ENCODE assay signal across 10 cellular contexts in the genomic region with DNA sequence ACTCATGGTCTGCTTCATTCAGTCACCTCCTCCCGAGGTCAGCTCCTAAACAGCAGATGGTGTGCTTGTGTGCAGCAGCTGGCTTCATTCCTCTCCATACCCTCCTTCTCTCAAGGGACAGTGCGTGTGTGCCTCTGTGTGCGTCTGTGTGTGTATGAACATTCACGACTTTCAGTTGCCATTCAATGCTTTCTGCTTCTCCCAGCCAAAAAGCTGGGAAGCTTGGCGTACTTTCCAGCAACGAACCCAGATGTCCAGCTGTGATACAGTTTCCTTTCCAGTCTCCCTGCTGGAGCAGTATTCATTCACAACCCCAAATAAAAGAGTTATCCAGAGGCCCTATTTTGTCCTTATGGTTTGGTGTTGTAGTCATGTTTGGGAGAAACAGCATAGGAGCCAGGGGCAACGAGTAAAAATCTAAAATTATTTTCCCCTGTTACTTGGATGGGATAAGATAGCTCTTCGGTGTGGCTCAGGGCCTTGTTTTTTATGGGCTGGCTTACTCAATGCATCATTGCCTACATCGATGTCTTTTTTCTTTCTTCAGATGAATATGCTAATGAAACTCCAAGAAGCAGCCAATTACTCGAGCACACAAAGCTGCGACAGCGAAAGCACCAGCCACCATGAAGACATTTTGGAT.
A peak's percentile ranks its signal among the peaks of the same experiment; 100 is the strongest.
DNase-seq lines count a peak whose midpoint lies in the region; ATAC-seq and TF ChIP-seq lines count a peak whose summit lies in the region.
"Had no signal": no experiment of that assay in that cellular context is flagged by ENCODE, and none has a peak within 500 bp of the region (broad histone marks: within the 10 kb centered on the region; RNA-seq: fewer than 3 reads in every experiment).

No MANE protein-coding gene starts in this region.

- H3K36me3 ChIP-seq in IMR-90 (ENCODE audit: control insufficient read depth, insufficient read depth, low read length) (no peaks in the 10 kb centered on the region; the same call in 1 of the 2 replicates), skeletal muscle satellite cell (ENCODE audit: insufficient read depth, low read length) (peaks cover 41% of the 10 kb centered on the region), thyroid gland (no peaks in the 10 kb centered on the region)

- no peak overlapping the region for H2AK9ac ChIP-seq in IMR-90 (replicated peaks; ENCODE audit: low read depth, low read length, poor library complexity)

- in situ Hi-C loops in IMR-90 (cut with MboI; ENCODE audit: low sequenced_read_pairs) = no loop called here

- ATAC-seq in IMR-90 (ENCODE audit: low read depth) = peak; percentile 42; the same call in 1 of the 2 replicates
- ATAC-seq in GM18873 (IDR thresholded peaks at IDR 0.05; ENCODE audit: low FRiP score, unreplicated experiment) = no peak
- ATAC-seq: activated CD8-positive, alpha-beta T cell treated with anti-CD3 and anti-CD28 coated beads for 36 hours had no signal

- no peak for TF ChIP-seq RAD21 in IMR-90 (IDR thresholded peaks at IDR 0.05; ENCODE audit: low read length)

- CTCF ChIA-PET in IMR-90 (lab: Yijun Ruan, JAX) = no interaction called here
- CTCF ChIA-PET in HEK293T (lab: Yijun Ruan, JAX) = no interaction called here

- H3K9me1 ChIP-seq in IMR-90 (ENCODE audit: insufficient read depth, low read length) = peaks cover 3% of the 10 kb centered on the region

- H4K91ac ChIP-seq in IMR-90 (ENCODE audit: insufficient read depth, low read depth, low read length) = no peak overlapping the region

- H3K4me2 ChIP-seq in IMR-90 (ENCODE audit: low read depth, low read length) (peak overlapping the region; percentile 12; the same call in 1 of the 2 replicates), skeletal muscle satellite cell (ENCODE audit: low read length) (no peak overlapping the region)

- no peak overlapping the region for H2BK120ac ChIP-seq in IMR-90 (ENCODE audit: low read depth, low read length)

- dilution Hi-C loops in IMR-90 (cut with HindIII; ENCODE audit: low sequenced_read_pairs, unreplicated experiment) = no loop called here

- H4K5ac ChIP-seq in IMR-90 (ENCODE audit: low read depth, low read length) = peak overlapping the region; percentile 33; the same call in 1 of the 2 replicates

- peak overlapping the region; percentile 12; the same call in 1 of the 2 replicates for H3K14ac ChIP-seq in IMR-90 (replicated peaks; ENCODE audit: low read depth, low read length)

- H3K27ac ChIP-seq in IMR-90 (ENCODE audit: insufficient read depth, low read length) (0 out of 2 replicates have a peak overlapping the region, but pooled peaks have one; percentile 1), thyroid gland (no peak overlapping the region)
- H3K27ac ChIP-seq: HL-60 had no signal

- H3K27me3 ChIP-seq in IMR-90 (ENCODE audit: control insufficient read depth, insufficient read depth, low read length) (no peaks in the 10 kb centered on the region), skeletal muscle satellite cell (ENCODE audit: control insufficient read depth, insufficient read depth, low read length) (no peaks in the 10 kb centered on the region), thyroid gland (no peaks in the 10 kb centered on the region)

- whole genome bisulfite sequencing in IMR-90 (ENCODE audit: extremely low coverage in 2 of 2, insufficient read length in 1 of 2), 2 experiments = 17% methylated on average over 1 of the region's 12 CpGs; no CpG with 5 or more reads in 1 of the 2 experiments
- WGBS in thyroid gland, 2 donors = 80 to 82% methylated on average over 12 of the region's 12 CpGs

- H2BK5ac ChIP-seq in IMR-90 (ENCODE audit: low read depth, low read length, poor library complexity, severe bottlenecking) = peak overlapping the region; percentile 65

- H3K79me1 ChIP-seq in IMR-90 (ENCODE audit: low read depth in 1 of 2, low read length in 2 of 2) = peaks cover 0 to 4% of the 10 kb centered on the region in 2 experiments; a peak in 1 of 4 replicates

- H3K18ac ChIP-seq in IMR-90 (ENCODE audit: low read depth, low read length) = peak overlapping the region; percentile 27

- no TSS peak for BruUV-seq in IMR-90 (replicated peaks; lab: Mats Ljungman, UMichigan)

- peak overlapping the region; percentile 61 for H2AFZ ChIP-seq in IMR-90 (replicated peaks; ENCODE audit: low read length, poor library complexity)

- H4K8ac ChIP-seq in IMR-90 (ENCODE audit: low read depth in 2 of 2, low read length in 2 of 2) = peak overlapping the region in 1 of 2 experiments; percentile 68; a peak in 2 of 4 replicates

- H3K9me3 ChIP-seq in IMR-90 (ENCODE audit: control insufficient read depth, insufficient read depth, low read length) (no peaks in the 10 kb centered on the region), skeletal muscle satellite cell (replicated peaks; ENCODE audit: low read length) (no peaks in the 10 kb centered on the region), thyroid gland (no peaks in the 10 kb centered on the region)

- H2BK20ac ChIP-seq in IMR-90 (ENCODE audit: low read depth, low read length) = no peak overlapping the region

- DNase-seq in IMR-90 (peak; percentile 21), NCI-H526 treated with DMSO at 0.1 percent for 48 hours (lab: John Stamatoyannopoulos, UW) (peak; percentile 2), fibroblast of the aortic adventitia (ENCODE audit: low read depth) (peak; percentile 68), thyroid gland (no peak), HEK293T (ENCODE audit: extremely low spot score) (no peak)
- DNase-seq: activated CD8-positive, alpha-beta T cell treated with anti-CD3 and anti-CD28 coated beads for 36 hours; cortex of kidney had no signal

- POLR2A ChIA-PET in IMR-90 (lab: Charles Lee; ENCODE audit: unreplicated experiment) (no interaction called here), HEK293T (lab: Yijun Ruan, JAX) (no interaction called here)

- no peak overlapping the region for H3K56ac ChIP-seq in IMR-90 (ENCODE audit: extremely low read depth, insufficient read depth, low read length)

- H3K4ac ChIP-seq in IMR-90 (ENCODE audit: low read depth, low read length) = peak overlapping the region; percentile 45; the same call in 1 of the 2 replicates

- TF ChIP-seq POLR2A in IMR-90 (IDR thresholded peaks at IDR 0.05; ENCODE audit: low read depth, low read length) = no peak
- no peak for TF ChIP-seq POLR2A in thyroid gland (IDR thresholded peaks at IDR 0.05)

- H3K9ac ChIP-seq in IMR-90 (ENCODE audit: low read depth, low read length) (no peak overlapping the region; the same call in 1 of the 2 replicates), skeletal muscle satellite cell (ENCODE audit: low read depth, low read length) (peak overlapping the region; percentile 0)

- TF ChIP-seq CTCF in IMR-90 (conservative IDR thresholded peaks at IDR 0.05; ENCODE audit: low read depth, low read length) = no peak
- TF ChIP-seq CTCF in fibroblast of the aortic adventitia (IDR thresholded peaks at IDR 0.05; ENCODE audit: insufficient read depth, low read length) = no peak
- no peak for TF ChIP-seq CTCF in thyroid gland (IDR thresholded peaks at IDR 0.05)

- no peaks in the 10 kb centered on the region for H4K20me1 ChIP-seq in IMR-90 (ENCODE audit: insufficient read depth, low read length)

- peak overlapping the region; percentile 54; the same call in 1 of the 3 replicates for H2BK15ac ChIP-seq in IMR-90 (ENCODE audit: low read depth, low read length)

- H3K4me1 ChIP-seq in IMR-90 (ENCODE audit: control insufficient read depth, insufficient read depth, low read length) (peaks cover 4% of the 10 kb centered on the region), skeletal muscle satellite cell (ENCODE audit: control insufficient read depth, insufficient read depth, low read length) (peaks cover 43% of the 10 kb centered on the region), thyroid gland (no peaks in the 10 kb centered on the region)

- intact Hi-C loops in IMR-90 (cut with micrococcal nuclease) = no loop called here
- intact Hi-C loops in thyroid gland (cut with DNase I) = no loop called here

- H2AK5ac ChIP-seq in IMR-90 (ENCODE audit: low read depth, low read length) = peak overlapping the region; percentile 51; the same call in 1 of the 2 replicates

- H3K23ac ChIP-seq in IMR-90 (ENCODE audit: low read depth, low read length) = peak overlapping the region; percentile 35; the same call in 1 of the 2 replicates

- H3K4me3 ChIP-seq in IMR-90 (ENCODE audit: insufficient read depth, low read depth, low read length) (no peak overlapping the region), fibroblast of the aortic adventitia (ENCODE audit: low read depth, low read length) (no peak overlapping the region), skeletal muscle satellite cell (ENCODE audit: low read length) (no peak overlapping the region), thyroid gland (replicated peaks in 1 of 3) (no peak overlapping the region)

TF ChIP-seq in IMR-90, 13 proteins besides CTCF, POLR2A, EP300 and RAD21 (continues in another document):
- TF ChIP-seq SMC3 (IDR thresholded peaks at IDR 0.05; ENCODE audit: low read depth, low read length) = no peak
- TF ChIP-seq RCOR1 (IDR thresholded peaks at IDR 0.05; ENCODE audit: insufficient replicate concordance, low read length) = no peak
- no peak for TF ChIP-seq MXI1 (IDR thresholded peaks at IDR 0.05; ENCODE audit: borderline replicate concordance, low read depth, low read length)
- TF ChIP-seq, protein P1, sequence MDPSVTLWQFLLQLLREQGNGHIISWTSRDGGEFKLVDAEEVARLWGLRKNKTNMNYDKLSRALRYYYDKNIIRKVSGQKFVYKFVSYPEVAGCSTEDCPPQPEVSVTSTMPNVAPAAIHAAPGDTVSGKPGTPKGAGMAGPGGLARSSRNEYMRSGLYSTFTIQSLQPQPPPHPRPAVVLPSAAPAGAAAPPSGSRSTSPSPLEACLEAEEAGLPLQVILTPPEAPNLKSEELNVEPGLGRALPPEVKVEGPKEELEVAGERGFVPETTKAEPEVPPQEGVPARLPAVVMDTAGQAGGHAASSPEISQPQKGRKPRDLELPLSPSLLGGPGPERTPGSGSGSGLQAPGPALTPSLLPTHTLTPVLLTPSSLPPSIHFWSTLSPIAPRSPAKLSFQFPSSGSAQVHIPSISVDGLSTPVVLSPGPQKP (IDR thresholded peaks at IDR 0.05; ENCODE audit: borderline replicate concordance, low read depth, low read length) = no peak

TF ChIP-seq in HEK293T, 16 proteins besides CTCF, POLR2A, EP300 and RAD21 (continues in another document):
- TF ChIP-seq TARDBP (IDR thresholded peaks at IDR 0.05) = no peak
- no peak for TF ChIP-seq SP1 (IDR thresholded peaks at IDR 0.05)
- TF ChIP-seq LEF1 (IDR thresholded peaks at IDR 0.05; ENCODE audit: borderline replicate concordance) = no peak
- no peak for TF ChIP-seq HDGF (IDR thresholded peaks at IDR 0.05; ENCODE audit: borderline replicate concordance)
- TF ChIP-seq FOXM1 (IDR thresholded peaks at IDR 0.05; ENCODE audit: borderline replicate concordance) = no peak
- no peak for TF ChIP-seq ZNF384 (IDR thresholded peaks at IDR 0.05)
- TF ChIP-seq ELF4 (IDR thresholded peaks at IDR 0.05) = no peak
- TF ChIP-seq CTBP1 (IDR thresholded peaks at IDR 0.05; ENCODE audit: borderline replicate concordance) = no peak
- TF ChIP-seq FOXK2 (IDR thresholded peaks at IDR 0.05) = no peak
- no peak for TF ChIP-seq NFRKB (IDR thresholded peaks at IDR 0.05)
- TF ChIP-seq FOXA1 (IDR thresholded peaks at IDR 0.05) = no peak
- no peak for TF ChIP-seq BHLHE40 (IDR thresholded peaks at IDR 0.05; ENCODE audit: borderline replicate concordance)
- TF ChIP-seq ARNT (IDR thresholded peaks at IDR 0.05) = no peak

Comparison
In these comparisons a context has a peak if more than half of its experiments do, and no peak if none do; other contexts are left out.
1. DNase-seq: peak in IMR-90 (single experiment), NCI-H526 treated with DMSO at 0.1 percent for 48 hours (single experiment) and fibroblast of the aortic adventitia (single experiment); none in thyroid gland (0 of 2) and HEK293T (single experiment).